12 cellular contexts compared by ENCODE assay signal in genomic region chr2:70768585-70769085, GRCh38. TPM values are rescaled to one million over a fixed set of nuclear protein-coding genes. Genes with fewer than 3 reads are reported as not detected.
DNase-seq lines count a peak whose midpoint lies in the region; ATAC-seq and TF ChIP-seq lines count a peak whose summit lies in the region.
"Had no signal": no experiment of that assay in that cellular context is flagged by ENCODE, and none has a peak within 500 bp of the region (broad histone marks: within the 10 kb centered on the region; RNA-seq: fewer than 3 reads in every experiment).

No MANE protein-coding gene starts in this region.

- no peak for DNase-seq in activated CD4-positive, alpha-beta memory T cell treated with anti-CD3 and anti-CD28 coated beads for 36 hours
- no peak for DNase-seq in activated CD4-positive, alpha-beta memory T cell treated with anti-CD3 and anti-CD28 coated beads, Interleukin-2, amount 10 ng/mL, durations not matched to agents 7 days and 5 days
- DNase-seq in neural progenitor cell (ENCODE audit: low spot score) (no peak), middle frontal gyrus (ENCODE audit: extremely low spot score, low spot score) (no peak)
- no peak for DNase-seq in activated effector memory CD4-positive, alpha-beta T cell treated with anti-CD3 and anti-CD28 coated beads, Interleukin-2, amount 50 U/mL, for 16 hours
- DNase-seq: GF-D8 had no signal

- POLR2A ChIA-PET in activated CD4-positive, alpha-beta memory T cell treated with anti-CD3 and anti-CD28 coated beads for 36 hours (lab: Charles Lee): interaction anchor here (0.6 kb wide), 1 partner anchor 12 kb away, joined by 3 read pairs; no protein-coding TSS in a partner anchor
- POLR2A ChIA-PET in activated CD4-positive, alpha-beta memory T cell treated with anti-CD3 and anti-CD28 coated beads, Interleukin-2, amount 10 ng/mL, durations not matched to agents 7 days and 5 days (lab: Charles Lee): no interaction called here

- H3F3A ChIP-seq in neural progenitor cell (ENCODE audit: low read depth): peaks cover 29% of the 10 kb centered on the region

- H3K9me3 Mint-ChIP-seq in activated CD4-positive, alpha-beta memory T cell treated with anti-CD3 and anti-CD28 coated beads for 36 hours: no peaks in the 10 kb centered on the region
- peaks cover under 1% of the 10 kb centered on the region for H3K9me3 Mint-ChIP-seq in activated CD4-positive, alpha-beta memory T cell treated with anti-CD3 and anti-CD28 coated beads, Interleukin-2, amount 10 ng/mL, durations not matched to agents 7 days and 5 days
- H3K9me3 Mint-ChIP-seq in dendritic cell treated with granulocyte-macrophage colony-stimulating factor and Interleukin-4, amounts not matched to agents 40 ng/mL and 50 ng/mL, for 4 days: peaks cover 4% of the 10 kb centered on the region
- no peaks in the 10 kb centered on the region for H3K9me3 Mint-ChIP-seq in neural progenitor cell

- peaks cover 2% of the 10 kb centered on the region for H3K36me3 Mint-ChIP-seq in activated CD4-positive, alpha-beta memory T cell treated with anti-CD3 and anti-CD28 coated beads for 36 hours
- H3K36me3 Mint-ChIP-seq in activated CD4-positive, alpha-beta memory T cell treated with anti-CD3 and anti-CD28 coated beads, Interleukin-2, amount 10 ng/mL, durations not matched to agents 7 days and 5 days (ENCODE audit: low read depth): peaks cover 4% of the 10 kb centered on the region
- H3K36me3 Mint-ChIP-seq in dendritic cell treated with granulocyte-macrophage colony-stimulating factor and Interleukin-4, amounts not matched to agents 40 ng/mL and 50 ng/mL, for 4 days (ENCODE audit: low read depth): no peaks in the 10 kb centered on the region
- H3K36me3 Mint-ChIP-seq in neural progenitor cell: no peaks in the 10 kb centered on the region

- no peaks in the 10 kb centered on the region; the same call in 1 of the 2 replicates for H3K27me3 ChIP-seq in HUES64 (ENCODE audit: insufficient read depth, low read length)
- no peaks in the 10 kb centered on the region for H3K27me3 ChIP-seq in neural progenitor cell

- peak overlapping the region; percentile 55 for H3K4me3 Mint-ChIP-seq in activated CD4-positive, alpha-beta memory T cell treated with anti-CD3 and anti-CD28 coated beads for 36 hours
- no peak overlapping the region for H3K4me3 Mint-ChIP-seq in activated CD4-positive, alpha-beta memory T cell treated with anti-CD3 and anti-CD28 coated beads, Interleukin-2, amount 10 ng/mL, durations not matched to agents 7 days and 5 days
- no peak overlapping the region for H3K4me3 Mint-ChIP-seq in dendritic cell treated with granulocyte-macrophage colony-stimulating factor and Interleukin-4, amounts not matched to agents 40 ng/mL and 50 ng/mL, for 4 days
- H3K4me3 Mint-ChIP-seq in neural progenitor cell: peak overlapping the region; percentile 82

- H3K79me2 ChIP-seq in neural progenitor cell (ENCODE audit: low read depth): peaks cover 35% of the 10 kb centered on the region

- H3K36me3 ChIP-seq in HUES64 (ENCODE audit: insufficient read depth, low read length) (no peaks in the 10 kb centered on the region), neural progenitor cell (no peaks in the 10 kb centered on the region)

- peaks cover 5% of the 10 kb centered on the region for H4K20me1 ChIP-seq in neural progenitor cell (ENCODE audit: low read depth)

- peak overlapping the region; percentile 89 for H2AFZ ChIP-seq in neural progenitor cell (replicated peaks)

- peak overlapping the region; percentile 38 for H3K4me3 ChIP-seq in HUES64 (ENCODE audit: low read length)
- H3K4me3 ChIP-seq in neural progenitor cell: no peak overlapping the region

- intact Hi-C loops in activated CD4-positive, alpha-beta memory T cell treated with anti-CD3 and anti-CD28 coated beads for 36 hours (cut with micrococcal nuclease): no loop called here
- intact Hi-C loops in dendritic cell treated with granulocyte-macrophage colony-stimulating factor and Interleukin-4, amounts not matched to agents 40 ng/mL and 50 ng/mL, for 4 days (cut with micrococcal nuclease): no loop called here

- H3K9ac ChIP-seq in HUES64 (ENCODE audit: low read depth, low read length) (no peak overlapping the region; the same call in 1 of the 2 replicates), neural progenitor cell (no peak overlapping the region)

- no peak overlapping the region for H3K27ac Mint-ChIP-seq in activated CD4-positive, alpha-beta memory T cell treated with anti-CD3 and anti-CD28 coated beads for 36 hours
- no peak overlapping the region for H3K27ac Mint-ChIP-seq in activated CD4-positive, alpha-beta memory T cell treated with anti-CD3 and anti-CD28 coated beads, Interleukin-2, amount 10 ng/mL, durations not matched to agents 7 days and 5 days
- H3K27ac Mint-ChIP-seq in dendritic cell treated with granulocyte-macrophage colony-stimulating factor and Interleukin-4, amounts not matched to agents 40 ng/mL and 50 ng/mL, for 4 days: peak overlapping the region; percentile 56
- peak overlapping the region; percentile 52 for H3K27ac Mint-ChIP-seq in neural progenitor cell

- CTCF ChIA-PET in activated CD4-positive, alpha-beta memory T cell treated with anti-CD3 and anti-CD28 coated beads for 36 hours (lab: Charles Lee): interaction anchor here (1.2 to 2.2 kb wide), 6 partner anchors 17 to 465 kb away, joined by 4 to 8 read pairs (median 7); no protein-coding TSS in a partner anchor
- CTCF ChIA-PET in activated CD4-positive, alpha-beta memory T cell treated with anti-CD3 and anti-CD28 coated beads, Interleukin-2, amount 10 ng/mL, durations not matched to agents 7 days and 5 days (lab: Charles Lee): interaction anchor here (0.9 to 1.5 kb wide), 5 partner anchors 9 to 151 kb away, joined by 3 to 5 read pairs (median 4); partner anchors contain the start of gene FIGLA

- no peak for TF ChIP-seq CTCF in neural progenitor cell (IDR thresholded peaks at IDR 0.05)

- WGBS in HUES64: 34% methylated on average over 6 of the region's 7 CpGs

- no peak for ATAC-seq in HG02852 (IDR thresholded peaks at IDR 0.05; ENCODE audit: unreplicated experiment)

- H3K4me2 ChIP-seq in neural progenitor cell: peak overlapping the region; percentile 33

- peaks cover 12% of the 10 kb centered on the region for H3K4me1 Mint-ChIP-seq in activated CD4-positive, alpha-beta memory T cell treated with anti-CD3 and anti-CD28 coated beads for 36 hours (ENCODE audit: low read depth)
- H3K4me1 Mint-ChIP-seq in activated CD4-positive, alpha-beta memory T cell treated with anti-CD3 and anti-CD28 coated beads, Interleukin-2, amount 10 ng/mL, durations not matched to agents 7 days and 5 days: peaks cover 19% of the 10 kb centered on the region
- H3K4me1 Mint-ChIP-seq in dendritic cell treated with granulocyte-macrophage colony-stimulating factor and Interleukin-4, amounts not matched to agents 40 ng/mL and 50 ng/mL, for 4 days (ENCODE audit: low read depth): peaks cover 14% of the 10 kb centered on the region
- H3K4me1 Mint-ChIP-seq in neural progenitor cell: peaks cover 22% of the 10 kb centered on the region

- H3K9me3 ChIP-seq in HUES64 (ENCODE audit: insufficient read depth, low read depth, low read length) (no peaks in the 10 kb centered on the region), neural progenitor cell (ENCODE audit: low read depth) (no peaks in the 10 kb centered on the region)

- peaks cover 33% of the 10 kb centered on the region for H3K4me1 ChIP-seq in HUES64 (ENCODE audit: insufficient read depth, low read length)
- H3K4me1 ChIP-seq in neural progenitor cell: peaks cover 10% of the 10 kb centered on the region

- H3K27me3 Mint-ChIP-seq in activated CD4-positive, alpha-beta memory T cell treated with anti-CD3 and anti-CD28 coated beads for 36 hours: peaks cover 54% of the 10 kb centered on the region
- H3K27me3 Mint-ChIP-seq in activated CD4-positive, alpha-beta memory T cell treated with anti-CD3 and anti-CD28 coated beads, Interleukin-2, amount 10 ng/mL, durations not matched to agents 7 days and 5 days: peaks cover 60% of the 10 kb centered on the region
- peaks cover 71% of the 10 kb centered on the region for H3K27me3 Mint-ChIP-seq in dendritic cell treated with granulocyte-macrophage colony-stimulating factor and Interleukin-4, amounts not matched to agents 40 ng/mL and 50 ng/mL, for 4 days
- peaks cover 2% of the 10 kb centered on the region for H3K27me3 Mint-ChIP-seq in neural progenitor cell (ENCODE audit: insufficient read depth, low read depth)

- peak overlapping the region; percentile 32; the same call in 1 of the 2 replicates for H3K27ac ChIP-seq in HUES64 (ENCODE audit: low read depth, low read length)
- no peak overlapping the region for H3K27ac ChIP-seq in neural progenitor cell

RNA-seq across cellular contexts. Expression of gene ADD2, which starts 0.6 kb away (rescaled TPM):
- total RNA-seq in activated CD4-positive, alpha-beta memory T cell treated with anti-CD3 and anti-CD28 coated beads for 36 hours: 1 to 10 TPM; 5.6 to 6.0 TPM
- total RNA-seq in activated CD4-positive, alpha-beta memory T cell treated with anti-CD3 and anti-CD28 coated beads, Interleukin-2, amount 10 ng/mL, durations not matched to agents 7 days and 5 days: 1 to 10 TPM; 1.3 to 1.4 TPM
- polyA plus RNA-seq in HUES64 (2013, experiment 1 of 2): 84.4 TPM
- polyA plus RNA-seq in HUES64 (2013, experiment 2 of 2): 88.1 TPM
- total RNA-seq in neural progenitor cell (ENCODE audit: low replicate concordance): 45.3 and 63.3 TPM in 2 replicates
- total RNA-seq: mammary epithelial cell had no signal

RNA-seq across cellular contexts. Expression of gene FIGLA, which starts 21.8 kb away (rescaled TPM):
- not detected for total RNA-seq in activated CD4-positive, alpha-beta memory T cell treated with anti-CD3 and anti-CD28 coated beads for 36 hours
- total RNA-seq in activated CD4-positive, alpha-beta memory T cell treated with anti-CD3 and anti-CD28 coated beads, Interleukin-2, amount 10 ng/mL, durations not matched to agents 7 days and 5 days: not detected
- polyA plus RNA-seq in HUES64 (2013, experiment 1 of 2): not detected
- polyA plus RNA-seq in HUES64 (2013, experiment 2 of 2): not detected
- total RNA-seq in neural progenitor cell (ENCODE audit: low replicate concordance): not detected in 2 replicates
- total RNA-seq: esophagus mucosa, mammary epithelial cell, Right ventricle myocardium superior had no signal
- polyA plus RNA-seq: mammary epithelial cell had no signal

RNA-seq across cellular contexts. Expression of gene CLEC4F, which starts 51.8 kb away (rescaled TPM):
- total RNA-seq in activated CD4-positive, alpha-beta memory T cell treated with anti-CD3 and anti-CD28 coated beads for 36 hours: not detected
- total RNA-seq in activated CD4-positive, alpha-beta memory T cell treated with anti-CD3 and anti-CD28 coated beads, Interleukin-2, amount 10 ng/mL, durations not matched to agents 7 days and 5 days: not detected
- polyA plus RNA-seq in HUES64 (2013, experiment 1 of 2): not detected
- polyA plus RNA-seq in HUES64 (2013, experiment 2 of 2): not detected
- not detected in 2 replicates for total RNA-seq in neural progenitor cell (ENCODE audit: low replicate concordance)
- total RNA-seq: esophagus mucosa, mammary epithelial cell had no signal
- polyA plus RNA-seq: mammary epithelial cell had no signal

Comparison
In these comparisons a context has a peak if more than half of its experiments do, and no peak if none do; other contexts are left out.
1. H3K4me3 Mint-ChIP-seq: peak in activated CD4-positive, alpha-beta memory T cell treated with anti-CD3 and anti-CD28 coated beads for 36 hours (single experiment) and neural progenitor cell (single experiment); none in activated CD4-positive, alpha-beta memory T cell treated with anti-CD3 and anti-CD28 coated beads, Interleukin-2, amount 10 ng/mL, durations not matched to agents 7 days and 5 days (single experiment) and dendritic cell treated with granulocyte-macrophage colony-stimulating factor and Interleukin-4, amounts not matched to agents 40 ng/mL and 50 ng/mL, for 4 days (single experiment).
2. H3K27ac Mint-ChIP-seq: peak in dendritic cell treated with granulocyte-macrophage colony-stimulating factor and Interleukin-4, amounts not matched to agents 40 ng/mL and 50 ng/mL, for 4 days (single experiment) and neural progenitor cell (single experiment); none in activated CD4-positive, alpha-beta memory T cell treated with anti-CD3 and anti-CD28 coated beads for 36 hours (single experiment) and activated CD4-positive, alpha-beta memory T cell treated with anti-CD3 and anti-CD28 coated beads, Interleukin-2, amount 10 ng/mL, durations not matched to agents 7 days and 5 days (single experiment).